ENCODE assay signal across 11 cellular contexts in genomic region chr2:79040967-79041582, GRCh38. TPM values are rescaled to one million over a fixed set of nuclear protein-coding genes. Genes with fewer than 3 reads are reported as not detected.
DNase-seq lines count a peak whose midpoint lies in the region; ATAC-seq, FAIRE-seq and TF ChIP-seq lines count a peak whose summit lies in the region.
"Had no signal": no experiment of that assay in that cellular context is flagged by ENCODE, and none has a peak within 500 bp of the region (broad histone marks: within the 10 kb centered on the region; RNA-seq: fewer than 3 reads in every experiment).

No MANE protein-coding gene starts in this region.

- no peaks in the 10 kb centered on the region for H3K36me3 Mint-ChIP-seq in CD14-positive monocyte
- H3K36me3 Mint-ChIP-seq in CD8-positive, alpha-beta memory T cell: no peaks in the 10 kb centered on the region

- CTCF ChIA-PET in A549 (lab: Yijun Ruan, JAX): interaction anchor here (0.7 to 0.8 kb wide), 2 partner anchors 503 to 823 kb away, joined by 3 read pairs; no protein-coding TSS in a partner anchor
- CTCF ChIA-PET in CD8-positive, alpha-beta memory T cell (lab: Charles Lee): no interaction called here

- no peaks in the 10 kb centered on the region for H3K36me3 ChIP-seq in H7 (replicated peaks; ENCODE audit: control insufficient read depth, insufficient read depth, low read length)
- no peaks in the 10 kb centered on the region for H3K36me3 ChIP-seq in CD8-positive, alpha-beta memory T cell (ENCODE audit: insufficient read depth, low read length)

- no peak overlapping the region for H3K27ac Mint-ChIP-seq in CD14-positive monocyte
- no peak overlapping the region for H3K27ac Mint-ChIP-seq in CD8-positive, alpha-beta memory T cell

- no peak; a peak in 2 of 5 replicates for TF ChIP-seq RAD21 in A549 (conservative IDR thresholded peaks at IDR 0.05 in 1 of 2, IDR thresholded peaks at IDR 0.05 in 1 of 2)

- no peaks in the 10 kb centered on the region for H3K27me3 ChIP-seq in H7 (ENCODE audit: control insufficient read depth, insufficient read depth, low read length)
- H3K27me3 ChIP-seq in CD8-positive, alpha-beta memory T cell (ENCODE audit: insufficient read depth, low read length, poor library complexity, severe bottlenecking): no peaks in the 10 kb centered on the region

- no peak overlapping the region for H3K4me2 ChIP-seq in A549

- TF ChIP-seq CTCF in A549 (IDR thresholded peaks at IDR 0.05) (peak; percentile 28; the same call in 2 of the 3 replicates), CD14-positive monocyte (IDR thresholded peaks at IDR 0.05) (no peak)

- FAIRE-seq in A549 (lab: Jason Lieb, UNC): no peak
- FAIRE-seq: endothelial cell of umbilical vein had no signal

- no peak overlapping the region for H3K4me3 Mint-ChIP-seq in CD14-positive monocyte
- H3K4me3 Mint-ChIP-seq in CD8-positive, alpha-beta memory T cell: no peak overlapping the region

- peaks cover 0 to 2% (median 0%) of the 10 kb centered on the region in 7 donors for H3K9me3 Mint-ChIP-seq in CD14-positive monocyte
- peaks cover 0 to 16% (median 6%) of the 10 kb centered on the region in 5 donors for H3K9me3 Mint-ChIP-seq in CD8-positive, alpha-beta memory T cell

- POLR2A ChIA-PET in A549 (lab: Yijun Ruan, JAX): no interaction called here
- POLR2A ChIA-PET in CD8-positive, alpha-beta memory T cell (lab: Charles Lee): no interaction called here

- DNase-seq in A549 (ENCODE audit: low read depth in 1 of 2, low spot score in 1 of 2): peak in 1 of 2 experiments; percentile 15
- DNase-seq in H7: peak; percentile 19
- DNase-seq in RKO (ENCODE audit: low spot score): peak; percentile 45
- peak; percentile 6 for DNase-seq in iris pigment epithelial cell (ENCODE audit: low read depth)
- DNase-seq in activated naive CD4-positive, alpha-beta T cell treated with anti-CD3 and anti-CD28 coated beads, Interleukin-2, amount 50 U/mL, for 16 hours: no peak
- DNase-seq in CD14-positive monocyte (ENCODE audit: low spot score): no peak
- DNase-seq in CD8-positive, alpha-beta memory T cell: no peak
- DNase-seq in activated effector memory CD4-positive, alpha-beta T cell treated with anti-CD3 and anti-CD28 coated beads, Interleukin-2, amount 50 U/mL, for 16 hours: no peak
- DNase-seq: GF-D8 had no signal

- no peak overlapping the region for H3K27ac ChIP-seq in A549
- H3K27ac ChIP-seq in CD8-positive, alpha-beta memory T cell (ENCODE audit: low read depth, low read length): no peak overlapping the region

- peaks cover 6% of the 10 kb centered on the region; the same call in 2 of the 3 replicates for H3K9me3 ChIP-seq in A549
- H3K9me3 ChIP-seq in CD8-positive, alpha-beta memory T cell (ENCODE audit: low read length): no peaks in the 10 kb centered on the region

- TF ChIP-seq POLR2A in A549 (IDR thresholded peaks at IDR 0.05; ENCODE audit: low read length): no peak

- no peak overlapping the region for H3K4me3 ChIP-seq in A549
- H3K4me3 ChIP-seq in H7 (ENCODE audit: insufficient read depth, low read depth, low read length): no peak overlapping the region
- H3K4me3 ChIP-seq in CD8-positive, alpha-beta memory T cell (ENCODE audit: low read length): no peak overlapping the region

- intact Hi-C loops in CD14-positive monocyte (cut with micrococcal nuclease): no loop called here

- H3K4me1 ChIP-seq in A549: no peaks in the 10 kb centered on the region
- H3K4me1 ChIP-seq in CD8-positive, alpha-beta memory T cell (ENCODE audit: insufficient read depth, low read length): no peaks in the 10 kb centered on the region

- peak; percentile 56 to 70; a peak in 3 of 6 replicates for ATAC-seq in A549

- no peaks in the 10 kb centered on the region for H3K4me1 Mint-ChIP-seq in CD14-positive monocyte
- H3K4me1 Mint-ChIP-seq in CD8-positive, alpha-beta memory T cell: no peaks in the 10 kb centered on the region

- TF ChIP-seq EP300 in A549 (IDR thresholded peaks at IDR 0.05): no peak

- WGBS in A549 (ENCODE audit: missing lambda C conversion rate): 4% methylated on average over 4 of the region's 4 CpGs

- peaks cover 0 to 2% (median 0%) of the 10 kb centered on the region in 3 donors for H3K27me3 Mint-ChIP-seq in CD14-positive monocyte (ENCODE audit: low read depth in 3 of 3)
- H3K27me3 Mint-ChIP-seq in CD8-positive, alpha-beta memory T cell: peaks cover 0 to 3% of the 10 kb centered on the region in 2 donors

TF ChIP-seq in A549, 52 proteins besides CTCF, POLR2A, EP300 and RAD21 (continues in another document):
- TF ChIP-seq KDM1A (IDR thresholded peaks at IDR 0.05; ENCODE audit: low read depth) (no peak), TP53 (CRISPR knock-in tag; IDR thresholded peaks at IDR 0.05) (no peak), ZC3H11A (IDR thresholded peaks at IDR 0.05) (no peak), FOSB (CRISPR knock-in tag; IDR thresholded peaks at IDR 0.05) (no peak), FOSL2 (IDR thresholded peaks at IDR 0.05) (no peak), FOSL2 (CRISPR knock-in tag; IDR thresholded peaks at IDR 0.05) (no peak), E2F6 (IDR thresholded peaks at IDR 0.05; ENCODE audit: borderline replicate concordance, low read depth) (no peak), NR3C1 (IDR thresholded peaks at IDR 0.05) (no peak), JUN (IDR thresholded peaks at IDR 0.05) (no peak), CHD2 (IDR thresholded peaks at IDR 0.05; ENCODE audit: low read length, partially characterized antibody) (no peak), TFCP2L1 (CRISPR knock-in tag; IDR thresholded peaks at IDR 0.05) (no peak), EHF (CRISPR knock-in tag; IDR thresholded peaks at IDR 0.05) (no peak), POLR2AphosphoS2 (conservative IDR thresholded peaks at IDR 0.05; ENCODE audit: low read length) (no peak), ESRRA (IDR thresholded peaks at IDR 0.05; ENCODE audit: borderline replicate concordance, low read length) (no peak), JUNB (IDR thresholded peaks at IDR 0.05) (no peak), ZSCAN20 (CRISPR knock-in tag; IDR thresholded peaks at IDR 0.05) (no peak), REST (IDR thresholded peaks at IDR 0.05) (no peak), HOXA7 (CRISPR knock-in tag; IDR thresholded peaks at IDR 0.05) (no peak)
- TF ChIP-seq, protein P1, sequence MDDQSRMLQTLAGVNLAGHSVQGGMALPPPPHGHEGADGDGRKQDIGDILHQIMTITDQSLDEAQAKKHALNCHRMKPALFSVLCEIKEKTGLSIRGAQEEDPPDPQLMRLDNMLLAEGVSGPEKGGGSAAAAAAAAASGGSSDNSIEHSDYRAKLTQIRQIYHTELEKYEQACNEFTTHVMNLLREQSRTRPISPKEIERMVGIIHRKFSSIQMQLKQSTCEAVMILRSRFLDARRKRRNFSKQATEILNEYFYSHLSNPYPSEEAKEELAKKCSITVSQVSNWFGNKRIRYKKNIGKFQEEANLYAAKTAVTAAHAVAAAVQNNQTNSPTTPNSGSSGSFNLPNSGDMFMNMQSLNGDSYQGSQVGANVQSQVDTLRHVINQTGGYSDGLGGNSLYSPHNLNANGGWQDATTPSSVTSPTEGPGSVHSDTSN (IDR thresholded peaks at IDR 0.05): no peak

RNA-seq across cellular contexts. Expression of gene REG3G, which starts 15.6 kb away (rescaled TPM):
- not detected in 2 replicates for polyA plus RNA-seq in A549 (2011; rRNA removed)
- 0.05 TPM in 1 of 2 replicates, not detected in the other for polyA plus RNA-seq in A549 (2012; cell fraction: cytosol; rRNA removed)
- not detected in 2 replicates for polyA plus RNA-seq in A549 (2012; cell fraction: nucleus; rRNA removed)
- not detected in 3 replicates for polyA plus RNA-seq in A549 (2017; fragmentation: RNase III; extraction: RNeasy Plus Mini Kit Qiagen cat#74134 plus additional on column Dnase treatment)
- polyA minus RNA-seq in A549 (2011; rRNA and poly(A)+ RNA removed): not detected in 2 replicates
- total RNA-seq in H7 (2014; rRNA removed; shearing (Covaris generic)): not detected in 2 replicates
- polyA plus RNA-seq in CD14-positive monocyte: not detected
- not detected for total RNA-seq in CD8-positive, alpha-beta memory T cell
- polyA plus RNA-seq in CD8-positive, alpha-beta memory T cell: not detected
- total RNA-seq: endothelial cell of umbilical vein, skeletal muscle tissue had no signal
- polyA plus RNA-seq: endothelial cell of umbilical vein had no signal

RNA-seq across cellular contexts. Expression of gene REG1B, which starts 46.7 kb away (rescaled TPM):
- polyA plus RNA-seq in A549 (2011; rRNA removed) (not detected in 2 replicates), A549 (2017; fragmentation: RNase III; extraction: RNeasy Plus Mini Kit Qiagen cat#74134 plus additional on column Dnase treatment) (not detected in 3 replicates), CD14-positive monocyte (not detected)
- not detected in 2 replicates for polyA plus RNA-seq in A549 (2012; cell fraction: cytosol; rRNA removed)
- not detected in 2 replicates for polyA plus RNA-seq in A549 (2012; cell fraction: nucleus; rRNA removed)
- not detected in 2 replicates for polyA minus RNA-seq in A549 (2011; rRNA and poly(A)+ RNA removed)
- total RNA-seq in H7 (2014; rRNA removed; shearing (Covaris generic)): not detected in 2 replicates
- not detected for total RNA-seq in CD8-positive, alpha-beta memory T cell
- not detected for polyA plus RNA-seq in CD8-positive, alpha-beta memory T cell
- total RNA-seq: endothelial cell of umbilical vein, skeletal muscle tissue had no signal
- polyA plus RNA-seq: endothelial cell of umbilical vein had no signal

Comparison
In these comparisons a context has a peak if more than half of its experiments do, and no peak if none do; other contexts are left out.
1. DNase-seq: peak in H7 (single experiment), RKO (single experiment) and iris pigment epithelial cell (single experiment); none in activated naive CD4-positive, alpha-beta T cell treated with anti-CD3 and anti-CD28 coated beads, Interleukin-2, amount 50 U/mL, for 16 hours (single experiment), CD14-positive monocyte (single experiment), CD8-positive, alpha-beta memory T cell (0 of 5) and activated effector memory CD4-positive, alpha-beta T cell treated with anti-CD3 and anti-CD28 coated beads, Interleukin-2, amount 50 U/mL, for 16 hours (single experiment).